In the genomic region with DNA sequence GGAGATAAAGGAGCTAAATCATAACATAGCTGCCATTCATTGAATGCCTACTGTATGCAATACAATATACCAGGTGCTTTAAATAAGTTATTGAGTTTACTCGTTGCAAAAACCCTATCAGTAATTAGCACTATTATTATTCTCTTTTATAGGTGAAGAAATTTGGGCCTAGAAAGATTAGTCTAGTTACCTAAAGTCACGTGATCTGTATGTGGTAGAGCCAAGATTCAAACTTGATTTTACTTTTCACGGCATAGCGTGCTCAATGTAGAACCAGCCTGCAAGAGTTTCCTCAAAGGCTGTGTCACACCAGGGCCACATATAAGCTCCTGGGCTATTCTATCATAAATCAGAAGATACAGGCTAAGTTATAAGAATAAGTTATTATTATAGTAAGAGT, we compare ENCODE assay signal across 28 cellular contexts.
"Had no signal": no experiment of that assay in that cellular context is flagged by ENCODE, and none has a peak within 500 bp of the region (broad histone marks: within the 10 kb centered on the region; RNA-seq: fewer than 3 reads in every experiment).

No MANE protein-coding gene starts in this region.

- FAIRE-seq: colon, endometrium, endothelial cell of umbilical vein, frontal cortex had no signal

- ATAC-seq: effector memory CD8-positive, alpha-beta T cell; esophagus mucosa; foreskin keratinocyte; gastrocnemius medialis; gastroesophageal sphincter; heart left ventricle; heart right ventricle had no signal

- H3K4me1 ChIP-seq: colonic mucosa, esophagus muscularis mucosa, foreskin keratinocyte, gastrocnemius medialis, gastroesophageal sphincter had no signal

- H3K36me3 ChIP-seq: colonic mucosa, esophagus muscularis mucosa, esophagus squamous epithelium, gastrocnemius medialis, gastroesophageal sphincter, heart left ventricle, heart right ventricle had no signal

- H3K9me3 ChIP-seq: colonic mucosa, esophagus muscularis mucosa, esophagus squamous epithelium, gastrocnemius medialis, gastroesophageal sphincter, heart left ventricle, heart right ventricle had no signal

- H3K27me3 ChIP-seq: colonic mucosa, esophagus muscularis mucosa, esophagus squamous epithelium, foreskin keratinocyte, gastrocnemius medialis, gastroesophageal sphincter, heart left ventricle, heart right ventricle had no signal

- H3K4me3 ChIP-seq: colonic mucosa, coronary artery, dorsolateral prefrontal cortex, esophagus muscularis mucosa, esophagus squamous epithelium, gastrocnemius medialis, gastroesophageal sphincter, heart left ventricle, heart right ventricle had no signal

- DNase-seq: colonic mucosa; cortex of kidney; dermis blood vessel endothelial cell; dorsolateral prefrontal cortex; effector CD4-positive, alpha-beta T cell; effector CD8-positive, alpha-beta T cell; effector memory CD4-positive, alpha-beta T cell; effector memory CD8-positive, alpha-beta T cell; endodermal cell; erythroblast; esophagus squamous epithelium; foreskin fibroblast; foreskin keratinocyte; foreskin melanocyte; gastrocnemius medialis; glutamatergic neuron; head of caudate nucleus; heart left ventricle; heart right ventricle had no signal

- H3K27ac ChIP-seq: colonic mucosa, coronary artery, dorsolateral prefrontal cortex, epithelial cell of prostate, esophagus muscularis mucosa, esophagus squamous epithelium, foreskin keratinocyte, gastrocnemius medialis, gastroesophageal sphincter, heart left ventricle, heart right ventricle had no signal
